ENCODE assay signal across 1 cellular context in genomic region chr14:105496831-105497591, GRCh38.
TF ChIP-seq lines count a peak whose summit lies in the region.

No MANE protein-coding gene starts in this region.

TF ChIP-seq in liver, 16 proteins besides CTCF, POLR2A, EP300 and RAD21 (continued from another document):
- TF ChIP-seq REST (IDR thresholded peaks at IDR 0.05) (no peak), JUND (IDR thresholded peaks at IDR 0.05) (no peak), NR2F2 (IDR thresholded peaks at IDR 0.05) (no peak), HNF4G (IDR thresholded peaks at IDR 0.05) (no peak)
TF ChIP-seq in liver: peak in this region for 0.
